ENCODE assay signal across 20 cellular contexts in genomic region chr12:29893002-29893401, GRCh38.
DNase-seq lines count a peak whose midpoint lies in the region; ATAC-seq, FAIRE-seq and TF ChIP-seq lines count a peak whose summit lies in the region.
"Had no signal": no experiment of that assay in that cellular context is flagged by ENCODE, and none has a peak within 500 bp of the region (broad histone marks: within the 10 kb centered on the region; RNA-seq: fewer than 3 reads in every experiment).

No MANE protein-coding gene starts in this region.

- H3K23ac ChIP-seq in IMR-90 (ENCODE audit: low read depth, low read length) (no peak overlapping the region), H1 (ENCODE audit: insufficient read length) (no peak overlapping the region)

- DNase-seq in A549 (ENCODE audit: low read depth in 1 of 2, low spot score in 1 of 2): no peak
- DNase-seq in IMR-90: no peak
- no peak for DNase-seq in H1 (ENCODE audit: low read depth in 1 of 2, low spot score in 2 of 2)
- DNase-seq in activated T-cell treated with anti-CD3 and anti-CD28 coated beads, Interleukin-2, amount 50 U/mL, for 4 hours: no peak
- DNase-seq: 8988T; AML-193; Caco-2; Calu3; CD4-positive, alpha-beta T cell; CD8-positive, alpha-beta T cell; DMS79 treated with DMSO at 0.1 percent for 48 hours; GF-D8 had no signal

- H3K36me3 ChIP-seq in IMR-90 (ENCODE audit: control insufficient read depth, insufficient read depth, low read length) (no peaks in the 10 kb centered on the region), H1 (ENCODE audit: control insufficient read depth in 2 of 4, insufficient read depth in 4 of 4, low read length in 3 of 4) (no peaks in the 10 kb centered on the region)
- H3K36me3 ChIP-seq: BLaER1 treated with 17β-estradiol and CSF1 and Interleukin-3, amounts not matched to agents 10 nM and 100 nM had no signal

- H2AK5ac ChIP-seq in IMR-90 (ENCODE audit: low read depth, low read length) (no peak overlapping the region), H1 (ENCODE audit: low read depth, low read length) (no peak overlapping the region)

- TF ChIP-seq EP300 in A549 (IDR thresholded peaks at IDR 0.05): no peak
- TF ChIP-seq EP300 in H1 (IDR thresholded peaks at IDR 0.05; ENCODE audit: borderline replicate concordance in 1 of 2, low read depth in 2 of 2, low read length in 2 of 2): no peak

- WGBS in A549 (ENCODE audit: missing lambda C conversion rate): 5% methylated on average over 3 of the region's 3 CpGs
- WGBS in IMR-90 (ENCODE audit: extremely low coverage in 2 of 2, insufficient read length in 1 of 2), 2 experiments: no CpG with 5 or more reads among the region's 3 CpGs
- WGBS in H1 (ENCODE audit: extremely low coverage in 1 of 2, insufficient coverage in 1 of 2, insufficient read length in 1 of 2, insufficient replicate concordance in 2 of 2, low coverage in 1 of 2, low lambda C conversion rate in 2 of 2, missing lambda C conversion rate in 1 of 2), 2 experiments: 89% methylated on average over 3 of the region's 3 CpGs; no CpG with 5 or more reads in 1 of the 2 experiments

- no peaks in the 10 kb centered on the region for H3K79me2 ChIP-seq in H1 (ENCODE audit: control insufficient read depth in 1 of 2, insufficient read depth in 2 of 2, low read length in 2 of 2)

- H3K27me3 Mint-ChIP-seq in activated T-cell treated with anti-CD3 and anti-CD28 coated beads, Interleukin-2, amount 50 U/mL, for 4 hours (ENCODE audit: low read depth): no peaks in the 10 kb centered on the region
- H3K27me3 Mint-ChIP-seq: B cell; CD4-positive, alpha-beta T cell had no signal

- H2BK5ac ChIP-seq in IMR-90 (ENCODE audit: low read depth, low read length, poor library complexity, severe bottlenecking): no peak overlapping the region
- H2BK5ac ChIP-seq in H1 (ENCODE audit: low read depth, low read length): no peak overlapping the region

- no peaks in the 10 kb centered on the region for H3K4me1 Mint-ChIP-seq in activated T-cell treated with anti-CD3 and anti-CD28 coated beads, Interleukin-2, amount 50 U/mL, for 4 hours (ENCODE audit: low read depth)
- H3K4me1 Mint-ChIP-seq: B cell had no signal

- H3K9me1 ChIP-seq in IMR-90 (ENCODE audit: insufficient read depth, low read length): no peaks in the 10 kb centered on the region

- H3K4me2 ChIP-seq in A549: no peak overlapping the region
- no peak overlapping the region for H3K4me2 ChIP-seq in IMR-90 (ENCODE audit: low read depth, low read length)
- H3K4me2 ChIP-seq in H1 (ENCODE audit: insufficient read depth in 1 of 2, low read depth in 2 of 2, low read length in 2 of 2): no peak overlapping the region
- H3K4me2 ChIP-seq: BLaER1 treated with 17β-estradiol and CSF1 and Interleukin-3, amounts not matched to agents 10 nM and 100 nM had no signal

- no peak overlapping the region for H3K4me3 Mint-ChIP-seq in activated T-cell treated with anti-CD3 and anti-CD28 coated beads, Interleukin-2, amount 50 U/mL, for 4 hours
- H3K4me3 Mint-ChIP-seq: B cell; CD4-positive, alpha-beta T cell; CD8-positive, alpha-beta T cell had no signal

- H3K4me3 ChIP-seq in A549: no peak overlapping the region
- H3K4me3 ChIP-seq in IMR-90 (ENCODE audit: insufficient read depth, low read depth, low read length): no peak overlapping the region
- no peak overlapping the region for H3K4me3 ChIP-seq in H1 (ENCODE audit: extremely low read depth in 1 of 4, insufficient read depth in 2 of 4, low read depth in 3 of 4, low read length in 4 of 4)
- H3K4me3 ChIP-seq: BLaER1 treated with 17β-estradiol and CSF1 and Interleukin-3, amounts not matched to agents 10 nM and 100 nM had no signal

- peaks cover 8% of the 10 kb centered on the region for H3K9me3 Mint-ChIP-seq in activated T-cell treated with anti-CD3 and anti-CD28 coated beads, Interleukin-2, amount 50 U/mL, for 4 hours

- CTCF ChIA-PET in A549 (lab: Yijun Ruan, JAX) (no interaction called here), IMR-90 (lab: Yijun Ruan, JAX) (interaction anchor here (0.5 kb wide), 1 partner anchor 850 kb away, joined by 5 read pairs; no protein-coding TSS in a partner anchor), H1 (lab: Charles Lee; ENCODE audit: partially characterized antibody) (interaction anchor here (0.6 to 1.4 kb wide), 4 partner anchors 8 to 372 kb away, joined by 3 to 4 read pairs (median 4); no protein-coding TSS in a partner anchor)

- no peaks in the 10 kb centered on the region for H3K9me3 ChIP-seq in A549
- H3K9me3 ChIP-seq in IMR-90 (ENCODE audit: control insufficient read depth, insufficient read depth, low read length): no peaks in the 10 kb centered on the region
- H3K9me3 ChIP-seq in H1 (ENCODE audit: insufficient read depth in 2 of 2, low read depth in 1 of 2, low read length in 1 of 2): peaks cover 0 to 6% of the 10 kb centered on the region in 2 experiments; a peak in 1 of 4 replicates

- no TSS peak for BruUV-seq in IMR-90 (replicated peaks; lab: Mats Ljungman, UMichigan)

- H3K4ac ChIP-seq in IMR-90 (ENCODE audit: low read depth, low read length): no peak overlapping the region
- H3K4ac ChIP-seq in H1 (replicated peaks; ENCODE audit: insufficient read length, low read depth, low read length): peak overlapping the region; percentile 87

- H2AK9ac ChIP-seq in IMR-90 (replicated peaks; ENCODE audit: low read depth, low read length, poor library complexity): no peak overlapping the region

- H4K20me1 ChIP-seq in IMR-90 (ENCODE audit: insufficient read depth, low read length) (no peaks in the 10 kb centered on the region), H1 (replicated peaks in 1 of 2; ENCODE audit: control insufficient read depth in 1 of 2, insufficient read depth in 2 of 2, low read length in 2 of 2) (no peaks in the 10 kb centered on the region)
- H4K20me1 ChIP-seq: BLaER1 treated with 17β-estradiol and CSF1 and Interleukin-3, amounts not matched to agents 10 nM and 100 nM had no signal

- dilution Hi-C loops in IMR-90 (cut with HindIII; ENCODE audit: low sequenced_read_pairs, unreplicated experiment): no loop called here

- H3K9ac ChIP-seq in IMR-90 (ENCODE audit: low read depth, low read length) (no peak overlapping the region), H1 (replicated peaks in 1 of 4; ENCODE audit: extremely low read depth in 1 of 4, low read depth in 3 of 4, low read length in 3 of 4) (no peak overlapping the region)
- H3K9ac ChIP-seq: BLaER1 treated with 17β-estradiol and CSF1 and Interleukin-3, amounts not matched to agents 10 nM and 100 nM had no signal

- no peak for TF ChIP-seq POLR2A in A549 (IDR thresholded peaks at IDR 0.05; ENCODE audit: low read length)
- no peak for TF ChIP-seq POLR2A in IMR-90 (IDR thresholded peaks at IDR 0.05; ENCODE audit: low read depth, low read length)
- no peak for TF ChIP-seq POLR2A in H1 (IDR thresholded peaks at IDR 0.05; ENCODE audit: control extremely low read depth in 1 of 2, low read depth in 2 of 2, low read length in 2 of 2)

- no peak overlapping the region for H4K5ac ChIP-seq in IMR-90 (ENCODE audit: low read depth, low read length)
- H4K5ac ChIP-seq in H1 (ENCODE audit: insufficient read length, low read depth, low read length): no peak overlapping the region

- in situ Hi-C loops in IMR-90 (cut with MboI; ENCODE audit: low sequenced_read_pairs): no loop called here

- no peak overlapping the region for H2BK12ac ChIP-seq in H1 (ENCODE audit: low read depth, low read length)

- FAIRE-seq in A549 (lab: Jason Lieb, UNC) (no peak), H1 (lab: Jason Lieb, UNC) (no peak)
- FAIRE-seq: A204.1, D721Med, G401.6, GM12891 had no signal

- no peaks in the 10 kb centered on the region for H3K23me2 ChIP-seq in H1 (ENCODE audit: low read depth, low read length)

- H3K18ac ChIP-seq in IMR-90 (ENCODE audit: low read depth, low read length) (no peak overlapping the region), H1 (ENCODE audit: extremely low read depth, low read length) (no peak overlapping the region)

- TF ChIP-seq CTCF in A549 (IDR thresholded peaks at IDR 0.05): no peak
- TF ChIP-seq CTCF in IMR-90 (conservative IDR thresholded peaks at IDR 0.05; ENCODE audit: low read depth, low read length): no peak
- TF ChIP-seq CTCF in H1 (IDR thresholded peaks at IDR 0.05; ENCODE audit: control extremely low read depth in 1 of 3, insufficient read depth in 1 of 3, low read depth in 1 of 3, low read length in 3 of 3): no peak

- POLR2A ChIA-PET in A549 (lab: Yijun Ruan, JAX) (no interaction called here), IMR-90 (lab: Charles Lee; ENCODE audit: unreplicated experiment) (no interaction called here), H1 (lab: Charles Lee; ENCODE audit: partially characterized antibody) (interaction anchor here (1.5 kb wide), 1 partner anchor 9 kb away, joined by 4 read pairs; no protein-coding TSS in a partner anchor)

- no peak overlapping the region for H3K27ac ChIP-seq in A549
- H3K27ac ChIP-seq in IMR-90 (ENCODE audit: insufficient read depth, low read length): no peak overlapping the region
- H3K27ac ChIP-seq in H1 (ENCODE audit: low read depth, low read length): no peak overlapping the region
- H3K27ac ChIP-seq: BLaER1 treated with 17β-estradiol and CSF1 and Interleukin-3, amounts not matched to agents 10 nM and 100 nM; C4-2B had no signal

- no peak for TF ChIP-seq RAD21 in A549 (conservative IDR thresholded peaks at IDR 0.05 in 1 of 2, IDR thresholded peaks at IDR 0.05 in 1 of 2)
- TF ChIP-seq RAD21 in IMR-90 (IDR thresholded peaks at IDR 0.05; ENCODE audit: low read length): no peak
- TF ChIP-seq RAD21 in H1 (IDR thresholded peaks at IDR 0.05 in 1 of 2, conservative IDR thresholded peaks at IDR 0.05 in 1 of 2; ENCODE audit: low read depth in 2 of 2, low read length in 2 of 2): no peak

- H3K4me1 ChIP-seq in A549: no peaks in the 10 kb centered on the region
- no peaks in the 10 kb centered on the region for H3K4me1 ChIP-seq in IMR-90 (ENCODE audit: control insufficient read depth, insufficient read depth, low read length)
- peaks cover 0 to 5% (median 3%) of the 10 kb centered on the region in 4 experiments; a peak in 6 of 7 replicates for H3K4me1 ChIP-seq in H1 (replicated peaks in 1 of 4; ENCODE audit: control insufficient read depth in 3 of 4, insufficient read depth in 4 of 4, low read length in 3 of 4)
- H3K4me1 ChIP-seq: BLaER1 treated with 17β-estradiol and CSF1 and Interleukin-3, amounts not matched to agents 10 nM and 100 nM; Caco-2 had no signal

- H4K91ac ChIP-seq in IMR-90 (ENCODE audit: insufficient read depth, low read depth, low read length) (no peak overlapping the region), H1 (replicated peaks; ENCODE audit: insufficient read length, low read length) (no peak overlapping the region)

- H2BK120ac ChIP-seq in IMR-90 (ENCODE audit: low read depth, low read length) (no peak overlapping the region), H1 (replicated peaks; ENCODE audit: low read depth, low read length) (no peak overlapping the region)

- H4K8ac ChIP-seq in IMR-90 (ENCODE audit: low read depth in 2 of 2, low read length in 2 of 2) (no peak overlapping the region), H1 (ENCODE audit: extremely low read depth, insufficient read depth, low read length) (no peak overlapping the region)

- no peak overlapping the region for H3K14ac ChIP-seq in IMR-90 (replicated peaks; ENCODE audit: low read depth, low read length)
- H3K14ac ChIP-seq in H1 (ENCODE audit: insufficient read length): no peak overlapping the region

- no peak overlapping the region for H2AFZ ChIP-seq in IMR-90 (replicated peaks; ENCODE audit: low read length, poor library complexity)
- H2AFZ ChIP-seq in H1 (ENCODE audit: low read length): no peak overlapping the region

- H3K27me3 ChIP-seq in IMR-90 (ENCODE audit: control insufficient read depth, insufficient read depth, low read length) (peaks cover 6% of the 10 kb centered on the region; the same call in 1 of the 2 replicates), H1 (replicated peaks in 1 of 4; ENCODE audit: control insufficient read depth in 3 of 4, extremely low read depth in 1 of 4, insufficient read depth in 3 of 4, low read length in 3 of 4) (no peaks in the 10 kb centered on the region)
- H3K27me3 ChIP-seq: BLaER1 treated with 17β-estradiol and CSF1 and Interleukin-3, amounts not matched to agents 10 nM and 100 nM had no signal

- intact Hi-C loops in IMR-90 (cut with micrococcal nuclease): no loop called here

- H3K56ac ChIP-seq in IMR-90 (ENCODE audit: extremely low read depth, insufficient read depth, low read length) (no peak overlapping the region), H1 (replicated peaks; ENCODE audit: insufficient read length, low read depth, low read length) (no peak overlapping the region)

- H3K36me3 Mint-ChIP-seq in activated T-cell treated with anti-CD3 and anti-CD28 coated beads, Interleukin-2, amount 50 U/mL, for 4 hours (ENCODE audit: insufficient read depth): no peaks in the 10 kb centered on the region
- H3K36me3 Mint-ChIP-seq: CD8-positive, alpha-beta T cell had no signal

- ATAC-seq in A549 (no peak), IMR-90 (ENCODE audit: low read depth) (no peak), GM18873 (IDR thresholded peaks at IDR 0.05; ENCODE audit: low FRiP score, unreplicated experiment) (no peak)
- no peak for ATAC-seq in activated T-cell treated with anti-CD3 and anti-CD28 coated beads, Interleukin-2, amount 50 U/mL, for 4 hours
- ATAC-seq: CD8-positive, alpha-beta T cell had no signal

- H3K79me1 ChIP-seq in IMR-90 (ENCODE audit: low read depth in 1 of 2, low read length in 2 of 2) (no peaks in the 10 kb centered on the region), H1 (ENCODE audit: low read depth, low read length) (no peaks in the 10 kb centered on the region)

- H2BK15ac ChIP-seq in IMR-90 (ENCODE audit: low read depth, low read length) (no peak overlapping the region), H1 (ENCODE audit: low read length) (no peak overlapping the region)

- H2BK20ac ChIP-seq in IMR-90 (ENCODE audit: low read depth, low read length) (no peak overlapping the region), H1 (ENCODE audit: low read length) (no peak overlapping the region)

Comparison
In these comparisons a context has a peak if more than half of its experiments do, and no peak if none do; other contexts are left out.
1. Of the 18 proteins assayed by ChIP-seq in both H1 and A549: peak only in H1: none; only in A549: MAFK; in both: none; in neither: 17.